ENCODE assay signal across 8 cellular contexts in the genomic region with DNA sequence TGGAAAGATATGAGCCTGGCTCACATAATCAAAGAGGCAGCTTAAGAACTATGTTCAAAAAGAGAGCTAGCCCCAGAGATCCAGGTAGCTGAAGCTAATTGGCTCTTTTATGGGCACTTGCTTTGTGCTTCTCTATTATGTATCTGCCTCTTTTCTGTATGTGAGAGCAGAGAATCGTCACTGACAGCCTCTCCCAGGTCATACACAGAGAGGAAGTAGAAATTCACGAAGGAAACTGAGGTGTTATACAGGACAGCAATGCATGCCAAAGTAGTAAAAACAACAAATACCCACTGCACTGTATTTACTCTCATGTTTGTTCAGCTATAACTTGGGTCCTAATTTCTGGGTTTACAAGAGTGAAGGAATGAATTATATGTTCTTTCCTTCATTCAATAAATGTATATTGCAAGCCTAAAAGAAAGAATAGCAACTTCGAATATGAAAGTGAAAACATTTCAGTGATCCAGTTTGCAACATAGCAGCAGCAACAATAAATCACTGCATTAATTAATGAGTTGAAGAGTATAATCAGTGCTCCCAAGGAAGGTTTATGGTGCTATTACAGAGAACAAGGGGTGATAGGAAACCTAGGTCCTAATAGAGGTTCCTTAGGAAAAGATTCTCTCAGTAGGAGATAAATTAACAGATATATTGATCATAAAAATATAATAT. TPM values are rescaled to one million over a fixed set of nuclear protein-coding genes. Genes with fewer than 3 reads are reported as not detected.
DNase-seq lines count a peak whose midpoint lies in the region; ATAC-seq and TF ChIP-seq lines count a peak whose summit lies in the region.

No MANE protein-coding gene starts in this region.

- no peak overlapping the region for H4K5ac ChIP-seq in H9 (ENCODE audit: insufficient read length, low read depth, low read length)

- no peak overlapping the region for H3T11ph ChIP-seq in H9 (ENCODE audit: low read length)

- H3K36me3 ChIP-seq in BLaER1 = no peaks in the 10 kb centered on the region
- no peaks in the 10 kb centered on the region for H3K36me3 ChIP-seq in PC-9 (ENCODE audit: low read depth)

- no peak overlapping the region for H2BK20ac ChIP-seq in H9 (ENCODE audit: low read depth, low read length, poor library complexity, severe bottlenecking)

- no peak overlapping the region for H3K4me3 Mint-ChIP-seq in H9

- no peak overlapping the region for H2BK120ac ChIP-seq in H9 (ENCODE audit: low read depth, low read length, poor library complexity, severe bottlenecking)

- H3K27ac ChIP-seq in BLaER1 (no peak overlapping the region), PC-9 (no peak overlapping the region), H9 (ENCODE audit: insufficient read length, low read depth, low read length) (no peak overlapping the region)

- H2BK5ac ChIP-seq in H9 (ENCODE audit: insufficient read length, low read length) = no peak overlapping the region

- H3K4me2 ChIP-seq in BLaER1 (peak overlapping the region; percentile 16; the same call in 1 of the 2 replicates), PC-9 (peak overlapping the region; percentile 53), H9 (ENCODE audit: insufficient read depth, insufficient read length, low read length) (no peak overlapping the region)

- ATAC-seq in GM18870 (IDR thresholded peaks at IDR 0.05; ENCODE audit: unreplicated experiment) = peak; percentile 79
- ATAC-seq in HG02885 (IDR thresholded peaks at IDR 0.05; ENCODE audit: poor library complexity, unreplicated experiment) = peak; percentile 73

- no peak for DNase-seq in PC-9
- no peak for DNase-seq in H9
- no peak for DNase-seq in cerebellum (ENCODE audit: low spot score)
- no peak for DNase-seq in OCI-M2 (lab: John Stamatoyannopoulos, UW; ENCODE audit: unreplicated experiment)
- DNase-seq in NCI-H345 treated with DMSO at 0.1 percent for 48 hours (lab: John Stamatoyannopoulos, UW; ENCODE audit: unreplicated experiment) = no peak

- TF ChIP-seq CTCF in PC-9 (conservative IDR thresholded peaks at IDR 0.05) = no peak
- no peak for TF ChIP-seq CTCF in H9 (conservative IDR thresholded peaks at IDR 0.05)

- H3K4me1 ChIP-seq in BLaER1 (peaks cover 7% of the 10 kb centered on the region; the same call in 1 of the 2 replicates), PC-9 (replicated peaks; ENCODE audit: insufficient read depth) (no peaks in the 10 kb centered on the region), H9 (ENCODE audit: insufficient read depth, low read length) (no peaks in the 10 kb centered on the region; the same call in 1 of the 2 replicates)

- H3K79me1 ChIP-seq in H9 (ENCODE audit: insufficient read depth, low read depth, low read length, poor library complexity, severe bottlenecking) = no peaks in the 10 kb centered on the region

- H3K27me3 ChIP-seq in BLaER1 = no peaks in the 10 kb centered on the region
- H3K27me3 ChIP-seq in PC-9 (ENCODE audit: insufficient read depth, low read depth) = no peaks in the 10 kb centered on the region
- no peaks in the 10 kb centered on the region for H3K27me3 ChIP-seq in H9 (ENCODE audit: insufficient read depth, low read length)

- H3F3A ChIP-seq in PC-9 (ENCODE audit: insufficient read depth, low read depth) = no peaks in the 10 kb centered on the region

- no peak overlapping the region for H2BK15ac ChIP-seq in H9 (ENCODE audit: low read depth, low read length)

- peaks cover 8% of the 10 kb centered on the region; the same call in 1 of the 2 replicates for H3K9me2 ChIP-seq in PC-9 (ENCODE audit: insufficient read depth)

- no peak overlapping the region for H3K4me3 ChIP-seq in BLaER1
- H3K4me3 ChIP-seq in PC-9 = no peak overlapping the region; the same call in 1 of the 2 replicates

- WGBS in H9 (ENCODE audit: extremely low coverage, insufficient read length, low lambda C conversion rate) = no CpG with 5 or more reads among the region's 3 CpGs

- H2BK12ac ChIP-seq in H9 (ENCODE audit: insufficient read length, low read depth, low read length) = no peak overlapping the region

- H3K14ac ChIP-seq in H9 (ENCODE audit: insufficient read depth, low read length) = no peak overlapping the region

- no peak overlapping the region for H4K91ac ChIP-seq in H9 (ENCODE audit: insufficient read length, low read depth, low read length)

- H3K9me3 ChIP-seq in BLaER1 = no peaks in the 10 kb centered on the region
- no peaks in the 10 kb centered on the region for H3K9me3 ChIP-seq in PC-9 (ENCODE audit: insufficient read depth, low read depth)
- no peaks in the 10 kb centered on the region for H3K9me3 ChIP-seq in H9 (ENCODE audit: control insufficient read depth, low read depth, low read length)

- no TSS peak for BruUV-seq in PC-9 (replicated peaks; lab: Mats Ljungman, UMichigan)

- H3K4me1 Mint-ChIP-seq in H9 = peaks cover 5 to 9% of the 10 kb centered on the region in 2 experiments

- H3K79me2 ChIP-seq in PC-9 (ENCODE audit: low read depth) (no peaks in the 10 kb centered on the region), H9 (ENCODE audit: insufficient read depth, low read length) (no peaks in the 10 kb centered on the region)

- H2AK5ac ChIP-seq in H9 (ENCODE audit: insufficient read length, low read length) = no peak overlapping the region

- H3K27ac Mint-ChIP-seq in H9 = no peak overlapping the region

- H3K23ac ChIP-seq in H9 (ENCODE audit: insufficient read length, low read depth, low read length) = no peak overlapping the region

- no peak overlapping the region for H4K8ac ChIP-seq in H9 (replicated peaks; ENCODE audit: insufficient read length, low read depth, low read length)

- H3K9ac ChIP-seq in BLaER1 (no peak overlapping the region), H9 (ENCODE audit: extremely low read depth, insufficient read length, low read length) (no peak overlapping the region)

- H2AFZ ChIP-seq in PC-9 (peak overlapping the region; percentile 63; the same call in 1 of the 2 replicates), H9 (ENCODE audit: low read length) (no peak overlapping the region)

- no peak overlapping the region for H3K18ac ChIP-seq in H9 (ENCODE audit: insufficient read length, low read depth, low read length)

- POLR2A ChIA-PET in PC-9 (lab: Charles Lee; ENCODE audit: unreplicated experiment) = no interaction called here

- H3K56ac ChIP-seq in H9 (ENCODE audit: insufficient read length, low read depth, low read length) = no peak overlapping the region

- no peak overlapping the region for H3K4ac ChIP-seq in H9 (ENCODE audit: low read depth, low read length)

- CTCF ChIA-PET in PC-9 (lab: Charles Lee) = no interaction called here

- no peaks in the 10 kb centered on the region; a peak in 1 of 5 replicates for H3K9me3 Mint-ChIP-seq in H9

- no peaks in the 10 kb centered on the region for H3K23me2 ChIP-seq in H9 (ENCODE audit: insufficient read length, low read depth, low read length, poor library complexity, severe bottlenecking)

- no peaks in the 10 kb centered on the region for H3K36me3 Mint-ChIP-seq in H9 (ENCODE audit: insufficient read depth in 1 of 3, low read depth in 3 of 3)

- intact Hi-C loops in PC-9 (cut with micrococcal nuclease; ENCODE audit: unreplicated experiment) = no loop called here

- H3K27me3 Mint-ChIP-seq in H9 (ENCODE audit: low read depth) = no peaks in the 10 kb centered on the region

- H4K20me1 ChIP-seq in BLaER1 (no peaks in the 10 kb centered on the region), PC-9 (ENCODE audit: insufficient read depth) (no peaks in the 10 kb centered on the region), H9 (ENCODE audit: control insufficient read depth, insufficient read depth, insufficient read length) (no peaks in the 10 kb centered on the region)

RNA-seq across cellular contexts. Expression of a gene that starts 47.1 kb away (rescaled TPM):
- 25.3 and 31.6 TPM in 2 replicates for total RNA-seq in PC-9 (2021)
- total RNA-seq in H9 (2021) = 35.3 TPM in 2 replicates
- 66.4 TPM for total RNA-seq in cerebellum
